In the genomic region with DNA sequence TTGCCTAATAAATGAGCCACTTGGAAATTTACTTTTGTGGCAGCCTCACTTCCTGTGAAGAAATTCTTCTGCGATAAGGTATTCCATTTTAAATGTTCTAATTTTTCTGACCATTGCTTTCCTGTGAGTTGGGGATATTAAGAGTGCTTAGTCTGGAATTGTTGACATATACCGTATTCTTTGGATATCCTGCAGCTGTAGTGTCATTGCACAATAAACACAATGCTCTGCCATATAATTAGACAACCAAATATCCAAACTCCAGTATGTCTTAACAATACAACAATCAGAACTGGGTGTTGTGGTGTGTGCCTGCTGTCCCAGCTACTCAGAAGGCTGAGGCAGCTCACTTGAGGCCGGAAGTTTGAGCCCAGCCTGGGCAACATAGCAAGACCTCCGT, we compare ENCODE assay signal across 22 cellular contexts.
"Had no signal": no experiment of that assay in that cellular context is flagged by ENCODE, and none has a peak within 500 bp of the region (broad histone marks: within the 10 kb centered on the region; RNA-seq: fewer than 3 reads in every experiment).

No MANE protein-coding gene starts in this region.

- H3K4me1 Mint-ChIP-seq: memory B cell, T-helper 17 cell had no signal

- H3K27ac Mint-ChIP-seq: activated naive CD8-positive, alpha-beta T cell; memory B cell; natural killer cell treated with Interleukin-12 subunit alpha and Interleukin-12 subunit beta and Interleukin-15 and Interleukin-18, amount 100 ng/mL, for 72 hours; progenitor cell of endocrine pancreas; T-helper 17 cell had no signal

- H3K27me3 Mint-ChIP-seq: activated naive CD8-positive, alpha-beta T cell; brain; memory B cell; T-helper 17 cell had no signal

- H3K36me3 Mint-ChIP-seq: activated naive CD8-positive, alpha-beta T cell; brain; memory B cell; natural killer cell treated with Interleukin-12 subunit alpha and Interleukin-12 subunit beta and Interleukin-15 and Interleukin-18, amount 100 ng/mL, for 72 hours had no signal

- H3K4me3 Mint-ChIP-seq: activated naive CD8-positive, alpha-beta T cell; brain; memory B cell; natural killer cell treated with Interleukin-12 subunit alpha and Interleukin-12 subunit beta and Interleukin-15 and Interleukin-18, amount 100 ng/mL, for 72 hours; T-helper 17 cell had no signal

- DNase-seq: activated CD4-positive, alpha-beta T cell treated with anti-CD3 and anti-CD28 coated beads for 48 hours; activated CD4-positive, alpha-beta T cell treated with anti-CD3 and anti-CD28 coated beads, Interleukin-2, amount 50 U/mL, for 48 hours; activated CD8-positive, alpha-beta memory T cell treated with anti-CD3 and anti-CD28 coated beads for 24 hours; activated effector memory CD4-positive, alpha-beta T cell treated with Interleukin-2 at 50 U/mL for 16 hours; activated naive CD4-positive, alpha-beta T cell treated with Interleukin-2 at 50 U/mL for 16 hours; aorta; cortex of kidney; glutamatergic neuron; islet precursor cell; ovary; retina; stimulated activated CD4-positive, alpha-beta T cell treated with anti-CD3 and anti-CD28 coated beads, Interleukin-15, amount 100 ng/mL, for 24 hours; stimulated activated naive CD4-positive, alpha-beta T cell treated with Interleukin-2 at 50 U/mL for 16 hours; T-helper 17 cell; T1000; WERI-Rb-1 had no signal

- H3K4me3 ChIP-seq: ovary, tibial nerve had no signal

- H3K9me3 Mint-ChIP-seq: natural killer cell treated with Interleukin-12 subunit alpha and Interleukin-12 subunit beta and Interleukin-15 and Interleukin-18, amount 100 ng/mL, for 72 hours had no signal
